ENCODE assay signal across 12 cellular contexts in genomic region chrX:115913575-115913974, GRCh38.
DNase-seq lines count a peak whose midpoint lies in the region; ATAC-seq and TF ChIP-seq lines count a peak whose summit lies in the region.
"Had no signal": no experiment of that assay in that cellular context is flagged by ENCODE, and none has a peak within 500 bp of the region (broad histone marks: within the 10 kb centered on the region; RNA-seq: fewer than 3 reads in every experiment).

No MANE protein-coding gene starts in this region.

- intact Hi-C loops in right cardiac atrium (cut with DNase I) (no loop called here), ovary (cut with DNase I) (no loop called here)

- ATAC-seq in GM19043 (IDR thresholded peaks at IDR 0.05; ENCODE audit: low read depth, unreplicated experiment) (peak; percentile 44), HG02623 (IDR thresholded peaks at IDR 0.05; ENCODE audit: unreplicated experiment) (peak; percentile 35), HG03378 (IDR thresholded peaks at IDR 0.05; ENCODE audit: unreplicated experiment) (peak; percentile 49), right cardiac atrium (no peak)
- ATAC-seq: CD8-positive, alpha-beta T cell; gastroesophageal sphincter had no signal

- TF ChIP-seq POLR2A in ovary (IDR thresholded peaks at IDR 0.05): no peak

- no peak for TF ChIP-seq CTCF in ovary (IDR thresholded peaks at IDR 0.05)

- H3K27me3 ChIP-seq in right cardiac atrium (ENCODE audit: control insufficient read depth, insufficient read depth): no peaks in the 10 kb centered on the region
- H3K27me3 ChIP-seq in ovary: no peaks in the 10 kb centered on the region
- H3K27me3 ChIP-seq: gastroesophageal sphincter had no signal

- no peak for TF ChIP-seq EP300 in ovary (IDR thresholded peaks at IDR 0.05)

- H3K9me3 ChIP-seq in right cardiac atrium (ENCODE audit: control insufficient read depth, low read length): no peaks in the 10 kb centered on the region
- H3K9me3 ChIP-seq in ovary: no peaks in the 10 kb centered on the region

- no peaks in the 10 kb centered on the region for H3K36me3 ChIP-seq in ovary
- H3K36me3 ChIP-seq: gastroesophageal sphincter had no signal

- H3K27ac ChIP-seq in right cardiac atrium (ENCODE audit: low read length): no peak overlapping the region
- H3K27ac ChIP-seq in ovary: no peak overlapping the region
- H3K27ac ChIP-seq: gastroesophageal sphincter had no signal

- H3K4me1 ChIP-seq in right cardiac atrium (ENCODE audit: control insufficient read depth, insufficient read depth, low read length) (no peaks in the 10 kb centered on the region), ovary (ENCODE audit: insufficient read depth) (no peaks in the 10 kb centered on the region)
- H3K4me1 ChIP-seq: gastroesophageal sphincter had no signal

- H3K4me3 ChIP-seq in right cardiac atrium (ENCODE audit: low read length): no peak overlapping the region
- no peak overlapping the region for H3K4me3 ChIP-seq in ovary
- H3K4me3 ChIP-seq: gastroesophageal sphincter had no signal

- DNase-seq in right cardiac atrium (no peak), ovary (no peak), DMS114 treated with DMSO at 0.1 percent for 48 hours (lab: John Stamatoyannopoulos, UW; ENCODE audit: unreplicated experiment) (no peak), Kasumi-1 (lab: John Stamatoyannopoulos, UW) (no peak)
- DNase-seq: CD8-positive, alpha-beta T cell; effector CD4-positive, alpha-beta T cell; naive B cell; NCI-H1694 treated with DMSO at 0.1 percent for 48 hours had no signal

Comparison
In these comparisons a context has a peak if more than half of its experiments do, and no peak if none do; other contexts are left out.
1. ATAC-seq: peak in GM19043 (single experiment), HG02623 (single experiment) and HG03378 (single experiment); none in right cardiac atrium (0 of 2).